8 cellular contexts compared by ENCODE assay signal in the genomic region with DNA sequence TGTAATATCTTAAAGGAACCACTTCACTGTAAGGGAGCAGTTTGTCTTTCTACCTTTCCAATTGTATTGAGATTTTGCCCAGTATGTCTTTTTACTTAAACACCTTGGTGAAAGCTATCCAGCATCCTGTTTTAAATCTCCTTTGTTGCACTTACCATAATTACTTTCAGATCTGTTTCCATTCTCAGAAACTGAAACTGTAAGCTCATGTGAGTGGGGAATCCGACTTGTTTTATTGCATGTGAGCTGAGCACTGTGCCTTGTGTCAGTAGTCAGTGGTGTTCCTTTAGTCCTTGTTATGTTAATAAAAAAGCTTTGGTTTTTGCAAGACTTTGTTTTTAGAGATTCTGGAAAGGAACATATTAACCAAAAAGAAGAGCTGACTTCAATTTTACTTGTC. TPM values are rescaled to one million over a fixed set of nuclear protein-coding genes. Genes with fewer than 3 reads are reported as not detected.
A peak's percentile ranks its signal among the peaks of the same experiment; 100 is the strongest.
DNase-seq lines count a peak whose midpoint lies in the region; ATAC-seq lines count a peak whose summit lies in the region.

No MANE protein-coding gene starts in this region.

- intact Hi-C loops in activated CD4-positive, alpha-beta T cell treated with anti-CD3 and anti-CD28 coated beads for 36 hours (cut with DNase I, micrococcal nuclease) = no loop called here

- H3K4me1 Mint-ChIP-seq in activated CD4-positive, alpha-beta T cell treated with anti-CD3 and anti-CD28 coated beads for 36 hours = peaks cover 14% of the 10 kb centered on the region

- H3K4me3 Mint-ChIP-seq in activated CD4-positive, alpha-beta T cell treated with anti-CD3 and anti-CD28 coated beads for 36 hours = no peak overlapping the region

- ATAC-seq in activated CD4-positive, alpha-beta T cell treated with anti-CD3 and anti-CD28 coated beads for 36 hours = peak; percentile 75
- ATAC-seq in HG03139 (IDR thresholded peaks at IDR 0.05; ENCODE audit: unreplicated experiment) = peak; percentile 55

- CTCF ChIA-PET in activated CD4-positive, alpha-beta T cell treated with anti-CD3 and anti-CD28 coated beads for 36 hours (lab: Charles Lee) = interaction anchor here (0.6 to 1.0 kb wide), 2 partner anchors 16 to 19 kb away, joined by 3 read pairs; no protein-coding TSS in a partner anchor

- POLR2A ChIA-PET in activated CD4-positive, alpha-beta T cell treated with anti-CD3 and anti-CD28 coated beads for 36 hours (lab: Charles Lee) = no interaction called here

- H3K36me3 Mint-ChIP-seq in activated CD4-positive, alpha-beta T cell treated with anti-CD3 and anti-CD28 coated beads for 36 hours (ENCODE audit: low read depth) = no peaks in the 10 kb centered on the region

- DNase-seq in activated CD4-positive, alpha-beta T cell treated with anti-CD3 and anti-CD28 coated beads for 36 hours = no peak
- DNase-seq in activated CD4-positive, alpha-beta T cell treated with anti-CD3 and anti-CD28 coated beads for 1 hour = no peak
- DNase-seq in astrocyte of the hippocampus (ENCODE audit: low read depth, low spot score) = peak; percentile 30
- DNase-seq in superior temporal gyrus (ENCODE audit: extremely low spot score) = peak; percentile 43
- no peak for DNase-seq in islet precursor cell
- no peak for DNase-seq in DMS153 treated with DMSO at 0.1 percent for 48 hours (lab: John Stamatoyannopoulos, UW; ENCODE audit: unreplicated experiment)
- no peak for DNase-seq in DMS 273 (lab: John Stamatoyannopoulos, UW; ENCODE audit: unreplicated experiment)

- peak overlapping the region; percentile 47 for H3K27ac Mint-ChIP-seq in activated CD4-positive, alpha-beta T cell treated with anti-CD3 and anti-CD28 coated beads for 36 hours

- H3K27me3 Mint-ChIP-seq in activated CD4-positive, alpha-beta T cell treated with anti-CD3 and anti-CD28 coated beads for 36 hours = no peaks in the 10 kb centered on the region

- H3K9me3 Mint-ChIP-seq in activated CD4-positive, alpha-beta T cell treated with anti-CD3 and anti-CD28 coated beads for 36 hours (ENCODE audit: low read depth) = no peaks in the 10 kb centered on the region

RNA-seq across cellular contexts. Expression of a gene that starts 42.2 kb away (rescaled TPM):
- total RNA-seq in activated CD4-positive, alpha-beta T cell treated with anti-CD3 and anti-CD28 coated beads for 36 hours = 1 to 10 TPM; 8.7 to 9.0 TPM

Comparison
In these comparisons a context has a peak if more than half of its experiments do, and no peak if none do; other contexts are left out.
1. DNase-seq: peak in astrocyte of the hippocampus (single experiment) and superior temporal gyrus (single experiment); none in activated CD4-positive, alpha-beta T cell treated with anti-CD3 and anti-CD28 coated beads for 36 hours (single experiment), activated CD4-positive, alpha-beta T cell treated with anti-CD3 and anti-CD28 coated beads for 1 hour (single experiment), islet precursor cell (single experiment), DMS153 treated with DMSO at 0.1 percent for 48 hours (single experiment) and DMS 273 (single experiment).